Comparison of ENCODE assay signal across 19 cellular contexts in the genomic region with DNA sequence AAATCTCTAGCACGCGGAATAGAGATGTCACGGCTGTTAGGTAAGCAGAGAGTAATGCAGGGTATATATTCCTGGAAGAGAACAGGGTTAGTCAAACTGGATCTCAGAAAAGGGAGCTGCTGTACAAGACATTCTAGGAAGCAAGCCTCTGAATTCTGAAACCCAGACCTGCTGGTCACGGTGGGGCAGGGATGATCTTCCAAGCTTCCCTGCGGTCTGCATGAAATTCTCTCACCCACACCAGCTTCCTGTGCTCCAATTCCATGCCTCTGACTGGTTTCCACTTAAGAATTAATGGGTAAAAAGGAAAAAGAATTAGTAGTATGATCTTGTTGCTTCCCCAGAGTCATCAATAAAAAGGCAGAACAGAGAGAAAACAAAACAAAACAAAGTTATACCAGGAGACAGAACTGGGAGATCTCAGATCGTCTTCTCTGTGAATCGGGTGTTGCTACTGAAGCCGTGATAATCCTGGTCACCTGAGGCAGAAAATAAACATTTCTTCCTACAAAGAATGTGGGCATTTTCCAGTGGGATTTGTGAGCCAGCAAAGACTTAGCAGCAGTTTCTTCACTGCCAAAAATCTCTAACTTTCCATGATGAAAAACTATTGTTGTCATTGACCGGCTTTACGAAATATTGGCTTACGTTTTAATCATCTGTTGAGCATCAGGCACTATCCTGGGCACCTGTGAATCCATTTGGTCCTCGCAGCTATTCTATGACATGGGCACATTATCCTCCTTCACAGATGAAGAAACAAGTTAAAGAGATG. TPM values are rescaled to one million over a fixed set of nuclear protein-coding genes. Genes with fewer than 3 reads are reported as not detected.
A peak's percentile ranks its signal among the peaks of the same experiment; 100 is the strongest.
DNase-seq lines count a peak whose midpoint lies in the region; ATAC-seq, FAIRE-seq and TF ChIP-seq lines count a peak whose summit lies in the region.
"Had no signal": no experiment of that assay in that cellular context is flagged by ENCODE, and none has a peak within 500 bp of the region (broad histone marks: within the 10 kb centered on the region; RNA-seq: fewer than 3 reads in every experiment).

No MANE protein-coding gene starts in this region.

- no peaks in the 10 kb centered on the region for H3K9me3 Mint-ChIP-seq in stimulated activated memory B cell treated with anti-CD40 and anti-IgM and Interleukin-4, amounts not matched to agents 10 μg/mL and 1 μg/mL and 100 μg/mL, for 72 hours

- H3K36me3 ChIP-seq in HEK293 (ENCODE audit: control insufficient read depth in 2 of 2, insufficient read depth in 1 of 2, low read length in 2 of 2): no peaks in the 10 kb centered on the region
- no peaks in the 10 kb centered on the region for H3K36me3 ChIP-seq in hepatocyte (replicated peaks; ENCODE audit: insufficient read depth, low read depth)
- H3K36me3 ChIP-seq: right atrium auricular region had no signal

- WGBS in hepatocyte (ENCODE audit: low lambda C conversion rate, missing lambda C conversion rate): 53% methylated on average over 12 of the region's 12 CpGs

- H3K27me3 Mint-ChIP-seq in stimulated activated memory B cell treated with anti-CD40 and anti-IgM and Interleukin-4, amounts not matched to agents 10 μg/mL and 1 μg/mL and 100 μg/mL, for 72 hours: peaks cover 72% of the 10 kb centered on the region

- TF ChIP-seq CTCF in HEK293 (tag by site-specific recombination; IDR thresholded peaks at IDR 0.05) (no peak), hepatocyte (IDR thresholded peaks at IDR 0.05; ENCODE audit: poor library complexity) (no peak), D721Med (IDR thresholded peaks at IDR 0.05; ENCODE audit: insufficient read depth, missing control alignments) (no peak)

- peaks cover 5% of the 10 kb centered on the region for H3K27me3 ChIP-seq in hepatocyte

- H3K4me2 ChIP-seq in hepatocyte: peak overlapping the region; percentile 50

- no peak overlapping the region for H3K4me3 Mint-ChIP-seq in stimulated activated memory B cell treated with anti-CD40 and anti-IgM and Interleukin-4, amounts not matched to agents 10 μg/mL and 1 μg/mL and 100 μg/mL, for 72 hours
- H3K4me3 Mint-ChIP-seq: activated CD4-positive, alpha-beta memory T cell treated with anti-CD3 and anti-CD28 coated beads, Interleukin-2, amount 10 ng/mL, durations not matched to agents 7 days and 5 days; naive thymus-derived CD4-positive, alpha-beta T cell had no signal

- H3K79me2 ChIP-seq in hepatocyte: no peaks in the 10 kb centered on the region

- CTCF ChIA-PET in HEK293 (lab: Yijun Ruan, JAX): interaction anchor here (1.2 to 1.4 kb wide), 2 partner anchors 15 to 254 kb away, joined by 3 read pairs; no protein-coding TSS in a partner anchor

- no peaks in the 10 kb centered on the region for H4K20me1 ChIP-seq in hepatocyte (ENCODE audit: insufficient read depth, poor library complexity, severe bottlenecking)

- no peak overlapping the region for H2AFZ ChIP-seq in hepatocyte

- no peak overlapping the region for H3K27ac ChIP-seq in HEK293 (ENCODE audit: extremely low read depth, low read depth, low read length)
- no peak overlapping the region for H3K27ac ChIP-seq in hepatocyte
- H3K27ac ChIP-seq: right atrium auricular region had no signal

- H3K9me2 ChIP-seq in hepatocyte (replicated peaks; ENCODE audit: insufficient read depth): no peaks in the 10 kb centered on the region

- H3K27ac Mint-ChIP-seq in stimulated activated memory B cell treated with anti-CD40 and anti-IgM and Interleukin-4, amounts not matched to agents 10 μg/mL and 1 μg/mL and 100 μg/mL, for 72 hours: peak overlapping the region; percentile 22
- H3K27ac Mint-ChIP-seq: activated CD4-positive, alpha-beta memory T cell treated with anti-CD3 and anti-CD28 coated beads, Interleukin-2, amount 10 ng/mL, durations not matched to agents 7 days and 5 days; activated T-helper 2 cell treated with anti-CD3 and anti-CD28 coated beads, Interferon-gamma antibody, Interleukin-2, Interleukin-4, amounts not matched to agents 10 μg/mL and 5 μg/mL and 100 μg/mL, durations not matched to agents 14 hours and 24 hours and 36 hours; naive thymus-derived CD4-positive, alpha-beta T cell had no signal

- H3K9me3 ChIP-seq in HEK293 (ENCODE audit: control insufficient read depth, insufficient read depth, low read depth, low read length) (no peaks in the 10 kb centered on the region), hepatocyte (ENCODE audit: low read depth) (no peaks in the 10 kb centered on the region)

- no peak for FAIRE-seq in D721Med (lab: Jason Lieb, UNC)

- POLR2A ChIA-PET in HEK293 (lab: Yijun Ruan, JAX): interaction anchor here (1.0 kb wide), 1 partner anchor 69 kb away, joined by 5 read pairs; a partner anchor contains a TSS

- H3K4me1 Mint-ChIP-seq in stimulated activated memory B cell treated with anti-CD40 and anti-IgM and Interleukin-4, amounts not matched to agents 10 μg/mL and 1 μg/mL and 100 μg/mL, for 72 hours: peaks cover 12% of the 10 kb centered on the region

- H3K4me3 ChIP-seq in HEK293 (ENCODE audit: low read depth, low read length): no peak overlapping the region
- H3K4me3 ChIP-seq in hepatocyte: no peak overlapping the region
- H3K4me3 ChIP-seq: right atrium auricular region had no signal

- ATAC-seq in stimulated activated memory B cell treated with anti-CD40 and anti-IgM and Interleukin-4, amounts not matched to agents 10 μg/mL and 1 μg/mL and 100 μg/mL, for 72 hours: no peak
- ATAC-seq: naive thymus-derived CD4-positive, alpha-beta T cell; Right ventricle myocardium inferior had no signal

- DNase-seq in amniotic stem cell (lab: John Stamatoyannopoulos, UW) (peak; percentile 43), hepatocyte (ENCODE audit: low spot score) (no peak), D721Med (ENCODE audit: insufficient read length, low spot score) (no peak), GM19238 (ENCODE audit: insufficient read length, low spot score) (no peak), DMS114 treated with DMSO at 0.1 percent for 48 hours (lab: John Stamatoyannopoulos, UW; ENCODE audit: unreplicated experiment) (no peak)
- DNase-seq in activated effector memory CD4-positive, alpha-beta T cell treated with anti-CD3 and anti-CD28 coated beads, Interleukin-2, amount 50 U/mL, for 16 hours: no peak
- DNase-seq: activated CD4-positive, alpha-beta memory T cell treated with anti-CD3 and anti-CD28 coated beads, Interleukin-2, amount 10 ng/mL, durations not matched to agents 7 days and 5 days; H7; head of caudate nucleus; naive thymus-derived CD4-positive, alpha-beta T cell; NCI-H1417 treated with DMSO at 0.1 percent for 48 hours; NCI-H69; stimulated activated naive CD8-positive, alpha-beta T cell treated with anti-CD3 and anti-CD28 coated beads, Interleukin-15, Interleukin-2, amounts not matched to agents 100 U/mL and 50 U/mL, for 24 hours; T1000 had no signal

- H3K4me1 ChIP-seq in HEK293 (ENCODE audit: control insufficient read depth, insufficient read depth, low read length) (peaks cover 24% of the 10 kb centered on the region), hepatocyte (ENCODE audit: insufficient read depth) (peaks cover 21% of the 10 kb centered on the region)

- peaks cover 3% of the 10 kb centered on the region for H3K36me3 Mint-ChIP-seq in stimulated activated memory B cell treated with anti-CD40 and anti-IgM and Interleukin-4, amounts not matched to agents 10 μg/mL and 1 μg/mL and 100 μg/mL, for 72 hours

TF ChIP-seq in HEK293, 187 proteins besides CTCF, POLR2A, EP300 and RAD21 (continues in another document):
- TF ChIP-seq SCRT2 (tag by site-specific recombination; IDR thresholded peaks at IDR 0.05): peak; percentile 83
- peak; percentile 30; the same call in 1 of the 2 replicates for TF ChIP-seq OSR2 (tag by site-specific recombination; IDR thresholded peaks at IDR 0.05)
- no peak for TF ChIP-seq ZNF138 (tag by site-specific recombination; IDR thresholded peaks at IDR 0.05; ENCODE audit: borderline replicate concordance)
- no peak for TF ChIP-seq ZNF274 (IDR thresholded peaks at IDR 0.05; ENCODE audit: low read length)
- no peak for TF ChIP-seq ZNF274 (tag by site-specific recombination; IDR thresholded peaks at IDR 0.05; ENCODE audit: borderline replicate concordance)
- TF ChIP-seq ZNF335 (tag by site-specific recombination; conservative IDR thresholded peaks at IDR 0.05): peak; percentile 78
- no peak for TF ChIP-seq ZNF747 (tag by site-specific recombination; IDR thresholded peaks at IDR 0.05)
- TF ChIP-seq EGR2 (tag by site-specific recombination; IDR thresholded peaks at IDR 0.05; ENCODE audit: low read depth): 0 out of 2 replicates have a peak, but pooled peaks have one; percentile 6
- peak; percentile 79 for TF ChIP-seq ZBTB17 (tag by site-specific recombination; IDR thresholded peaks at IDR 0.05)
- no peak for TF ChIP-seq SP3 (tag by site-specific recombination; IDR thresholded peaks at IDR 0.05)
- no peak for TF ChIP-seq ZNF423 (tag by site-specific recombination; IDR thresholded peaks at IDR 0.05)
- TF ChIP-seq ZNF600 (tag by site-specific recombination; IDR thresholded peaks at IDR 0.05): 0 out of 2 replicates have a peak, but pooled peaks have one; percentile 25
- TF ChIP-seq GLIS2 (tag by site-specific recombination; IDR thresholded peaks at IDR 0.05): no peak
- TF ChIP-seq, protein P1, sequence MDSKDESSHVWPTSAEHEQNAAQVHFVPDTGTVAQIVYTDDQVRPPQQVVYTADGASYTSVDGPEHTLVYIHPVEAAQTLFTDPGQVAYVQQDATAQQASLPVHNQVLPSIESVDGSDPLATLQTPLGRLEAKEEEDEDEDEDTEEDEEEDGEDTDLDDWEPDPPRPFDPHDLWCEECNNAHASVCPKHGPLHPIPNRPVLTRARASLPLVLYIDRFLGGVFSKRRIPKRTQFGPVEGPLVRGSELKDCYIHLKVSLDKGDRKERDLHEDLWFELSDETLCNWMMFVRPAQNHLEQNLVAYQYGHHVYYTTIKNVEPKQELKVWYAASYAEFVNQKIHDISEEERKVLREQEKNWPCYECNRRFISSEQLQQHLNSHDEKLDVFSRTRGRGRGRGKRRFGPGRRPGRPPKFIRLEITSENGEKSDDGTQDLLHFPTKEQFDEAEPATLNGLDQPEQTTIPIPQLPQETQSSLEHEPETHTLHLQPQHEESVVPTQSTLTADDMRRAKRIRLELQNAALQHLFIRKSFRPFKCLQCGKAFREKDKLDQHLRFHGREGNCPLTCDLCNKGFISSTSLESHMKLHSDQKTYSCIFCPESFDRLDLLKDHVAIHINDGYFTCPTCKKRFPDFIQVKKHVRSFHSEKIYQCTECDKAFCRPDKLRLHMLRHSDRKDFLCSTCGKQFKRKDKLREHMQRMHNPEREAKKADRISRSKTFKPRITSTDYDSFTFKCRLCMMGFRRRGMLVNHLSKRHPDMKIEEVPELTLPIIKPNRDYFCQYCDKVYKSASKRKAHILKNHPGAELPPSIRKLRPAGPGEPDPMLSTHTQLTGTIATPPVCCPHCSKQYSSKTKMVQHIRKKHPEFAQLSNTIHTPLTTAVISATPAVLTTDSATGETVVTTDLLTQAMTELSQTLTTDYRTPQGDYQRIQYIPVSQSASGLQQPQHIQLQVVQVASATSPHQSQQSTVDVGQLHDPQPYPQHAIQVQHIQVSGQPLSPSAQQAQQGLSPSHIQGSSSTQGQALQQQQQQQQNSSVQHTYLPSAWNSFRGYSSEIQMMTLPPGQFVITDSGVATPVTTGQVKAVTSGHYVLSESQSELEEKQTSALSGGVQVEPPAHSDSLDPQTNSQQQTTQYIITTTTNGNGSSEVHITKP (tag by site-specific recombination; IDR thresholded peaks at IDR 0.05): peak; percentile 93

RNA-seq across cellular contexts. Expression of a gene that starts 5.3 kb away (rescaled TPM):
- 0.56 and 1.2 TPM in 2 replicates for total RNA-seq in hepatocyte
- polyA plus RNA-seq in hepatocyte: 1.3 and 1.4 TPM in 2 replicates
- total RNA-seq: activated CD4-positive, alpha-beta memory T cell treated with anti-CD3 and anti-CD28 coated beads, Interleukin-2, amount 10 ng/mL, durations not matched to agents 7 days and 5 days; activated T-helper 2 cell treated with anti-CD3 and anti-CD28 coated beads, Interferon-gamma antibody, Interleukin-2, Interleukin-4, amounts not matched to agents 10 μg/mL and 5 μg/mL and 100 μg/mL, durations not matched to agents 14 hours and 24 hours and 36 hours; naive thymus-derived CD4-positive, alpha-beta T cell had no signal
- polyA plus RNA-seq: naive thymus-derived CD4-positive, alpha-beta T cell had no signal
